In the genomic region with DNA sequence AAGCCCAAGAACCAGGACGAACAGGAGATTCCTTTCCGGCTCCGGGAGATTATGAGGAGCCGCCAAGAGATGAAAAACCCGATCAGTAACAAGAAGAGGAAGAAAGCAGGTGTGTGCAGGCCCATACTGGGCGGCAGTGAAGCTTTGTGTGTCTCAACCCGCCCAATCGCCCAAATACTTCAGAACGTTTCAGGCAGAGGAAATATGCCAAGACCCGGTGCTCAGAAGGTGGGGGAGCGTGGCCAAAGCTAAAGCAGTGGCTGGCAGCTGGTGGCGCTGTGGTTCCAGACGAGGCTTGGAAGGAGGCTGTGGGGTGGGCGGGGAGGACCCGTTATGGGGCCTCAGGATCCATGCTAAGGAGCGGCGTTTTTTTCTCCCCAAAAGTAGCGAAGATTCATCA, we compare ENCODE assay signal across 1 cellular context.
TF ChIP-seq lines count a peak whose summit lies in the region.

No MANE protein-coding gene starts in this region.

TF ChIP-seq in GM12891, 5 proteins besides CTCF, POLR2A, EP300 and RAD21:
- no peak for TF ChIP-seq PAX5 (IDR thresholded peaks at IDR 0.05; ENCODE audit: insufficient read depth, low read length, severe bottlenecking)
- no peak for TF ChIP-seq SPI1 (IDR thresholded peaks at IDR 0.05; ENCODE audit: low read depth, low read length)
- TF ChIP-seq TAF1 (IDR thresholded peaks at IDR 0.05; ENCODE audit: low read depth, low read length): no peak
- TF ChIP-seq POLR2AphosphoS5 (IDR thresholded peaks at IDR 0.05; ENCODE audit: low read depth, low read length): no peak
